In the genomic region with DNA sequence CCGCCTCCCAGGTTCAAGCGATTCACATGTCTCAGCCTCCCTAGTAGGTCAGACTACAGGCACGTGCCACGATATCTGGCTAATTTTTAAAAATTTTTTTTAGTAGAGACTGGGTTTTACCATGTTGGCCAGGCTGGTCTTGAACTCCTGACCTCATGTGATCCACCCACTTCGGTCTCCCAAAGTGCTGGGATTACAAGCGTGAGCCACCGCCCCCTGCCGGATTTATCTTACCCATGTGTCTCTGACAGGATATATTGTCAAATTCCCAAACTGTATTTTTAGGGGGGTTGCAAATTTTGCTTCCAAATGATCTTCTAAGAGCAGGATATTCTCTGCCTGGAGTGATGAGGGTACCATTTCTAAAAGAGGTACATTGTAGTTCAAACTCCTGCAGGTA, we compare ENCODE assay signal across 17 cellular contexts.
DNase-seq lines count a peak whose midpoint lies in the region; ATAC-seq and TF ChIP-seq lines count a peak whose summit lies in the region.
"Had no signal": no experiment of that assay in that cellular context is flagged by ENCODE, and none has a peak within 500 bp of the region (broad histone marks: within the 10 kb centered on the region; RNA-seq: fewer than 3 reads in every experiment).

No MANE protein-coding gene starts in this region.

- no peaks in the 10 kb centered on the region for H3K79me2 ChIP-seq in GM23338 (replicated peaks; ENCODE audit: insufficient read depth)
- H3K79me2 ChIP-seq in PC-3 (ENCODE audit: low read length): no peaks in the 10 kb centered on the region

- H4K20me1 ChIP-seq in GM23338 (replicated peaks; ENCODE audit: insufficient read depth) (no peaks in the 10 kb centered on the region), PC-3 (ENCODE audit: low read length) (no peaks in the 10 kb centered on the region)

- no peaks in the 10 kb centered on the region for H3F3A ChIP-seq in GM23338 (replicated peaks; ENCODE audit: low read depth)
- no peaks in the 10 kb centered on the region for H3F3A ChIP-seq in PC-3 (ENCODE audit: low read length, unreplicated experiment)

- no peaks in the 10 kb centered on the region for H3K9me3 Mint-ChIP-seq in GM23338
- no peaks in the 10 kb centered on the region for H3K9me3 Mint-ChIP-seq in endodermal cell
- H3K9me3 Mint-ChIP-seq in activated naive CD8-positive, alpha-beta T cell treated with anti-CD3 and anti-CD28 coated beads for 36 hours: no peaks in the 10 kb centered on the region
- H3K9me3 Mint-ChIP-seq: HFFc6 had no signal

- H3K27me3 ChIP-seq in GM23338 (ENCODE audit: insufficient read depth): 0 out of 2 replicates have a peak, but pooled peaks cover 4% of the 10 kb centered on the region
- peaks cover 83% of the 10 kb centered on the region for H3K27me3 ChIP-seq in PC-3 (ENCODE audit: low read length)
- H3K27me3 ChIP-seq in endodermal cell (ENCODE audit: control insufficient read depth, insufficient read depth, low read length, poor library complexity, severe bottlenecking): no peaks in the 10 kb centered on the region
- H3K27me3 ChIP-seq in upper lobe of right lung: no peaks in the 10 kb centered on the region
- H3K27me3 ChIP-seq in right cardiac atrium (ENCODE audit: control insufficient read depth, insufficient read depth): no peaks in the 10 kb centered on the region
- H3K27me3 ChIP-seq: BE2C had no signal

- TF ChIP-seq CTCF in GM23338 (conservative IDR thresholded peaks at IDR 0.05; ENCODE audit: low read depth in 2 of 2) (peak in 1 of 2 experiments; percentile 40; a peak in 3 of 4 replicates), PC-3 (conservative IDR thresholded peaks at IDR 0.05; ENCODE audit: low read depth, low read length) (peak; percentile 34; the same call in 1 of the 2 replicates), endodermal cell (conservative IDR thresholded peaks at IDR 0.05) (peak; percentile 20), upper lobe of right lung (IDR thresholded peaks at IDR 0.05) (no peak)

- ATAC-seq in GM23338 (no peak), PC-3 (no peak), upper lobe of right lung (no peak), right cardiac atrium (no peak)
- ATAC-seq: HepG2 had no signal

- H3K36me3 Mint-ChIP-seq in GM23338 (ENCODE audit: low read depth): no peaks in the 10 kb centered on the region
- peaks cover 8% of the 10 kb centered on the region for H3K36me3 Mint-ChIP-seq in endodermal cell (ENCODE audit: low read depth)
- H3K36me3 Mint-ChIP-seq in activated naive CD8-positive, alpha-beta T cell treated with anti-CD3 and anti-CD28 coated beads for 36 hours: no peaks in the 10 kb centered on the region
- H3K36me3 Mint-ChIP-seq: CD4-positive, CD25-positive, alpha-beta regulatory T cell; CD8-positive, alpha-beta memory T cell had no signal

- H3K27ac ChIP-seq in GM23338 (ENCODE audit: low read depth) (no peak overlapping the region), PC-3 (ENCODE audit: low read length) (no peak overlapping the region), endodermal cell (ENCODE audit: low read depth, low read length) (no peak overlapping the region), upper lobe of right lung (no peak overlapping the region), right cardiac atrium (ENCODE audit: low read length) (no peak overlapping the region)
- H3K27ac ChIP-seq: GM23248 had no signal

- DNase-seq in GM23338 (ENCODE audit: low spot score): peak; percentile 31
- no peak for DNase-seq in PC-3
- DNase-seq in endodermal cell: no peak
- peak; percentile 5 for DNase-seq in upper lobe of right lung
- no peak for DNase-seq in activated naive CD8-positive, alpha-beta T cell treated with anti-CD3 and anti-CD28 coated beads for 36 hours
- no peak for DNase-seq in right cardiac atrium
- DNase-seq in RPMI8226: no peak
- DNase-seq: ACHN; BE2C; C1 segment of cervical spinal cord; CD4-positive, CD25-positive, alpha-beta regulatory T cell; CD8-positive, alpha-beta memory T cell; COR-L47; GM23248; HCEC 1CT; HFFc6 had no signal

- POLR2A ChIA-PET in PC-3 (lab: Charles Lee; ENCODE audit: unreplicated experiment): no interaction called here

- BruUV-seq in PC-3 (replicated peaks; lab: Mats Ljungman, UMichigan): no TSS peak

- H3K9me3 ChIP-seq in PC-3 (ENCODE audit: low read length) (no peaks in the 10 kb centered on the region), endodermal cell (ENCODE audit: control insufficient read depth, low read length) (no peaks in the 10 kb centered on the region), upper lobe of right lung (no peaks in the 10 kb centered on the region), right cardiac atrium (ENCODE audit: control insufficient read depth, low read length) (no peaks in the 10 kb centered on the region)
- H3K9me3 ChIP-seq: BE2C had no signal

- H3K4me3 ChIP-seq in GM23338 (no peak overlapping the region), PC-3 (ENCODE audit: low read length) (no peak overlapping the region), endodermal cell (ENCODE audit: low read length) (no peak overlapping the region), upper lobe of right lung (no peak overlapping the region), right cardiac atrium (ENCODE audit: low read length) (no peak overlapping the region)
- H3K4me3 ChIP-seq: GM23248 had no signal

- no peaks in the 10 kb centered on the region for H3K36me3 ChIP-seq in GM23338 (ENCODE audit: insufficient read depth)
- H3K36me3 ChIP-seq in PC-3 (ENCODE audit: low read depth, low read length): no peaks in the 10 kb centered on the region
- H3K36me3 ChIP-seq in endodermal cell (ENCODE audit: control insufficient read depth, insufficient read depth, low read length): no peaks in the 10 kb centered on the region
- H3K36me3 ChIP-seq in upper lobe of right lung: no peaks in the 10 kb centered on the region

- no peaks in the 10 kb centered on the region for H3K9me2 ChIP-seq in GM23338 (ENCODE audit: insufficient read depth)
- no peaks in the 10 kb centered on the region for H3K9me2 ChIP-seq in PC-3 (replicated peaks; ENCODE audit: low read length)

- H3K4me1 Mint-ChIP-seq in GM23338 (peaks cover 11% of the 10 kb centered on the region), endodermal cell (peaks cover 7% of the 10 kb centered on the region)
- H3K4me1 Mint-ChIP-seq in activated naive CD8-positive, alpha-beta T cell treated with anti-CD3 and anti-CD28 coated beads for 36 hours: no peaks in the 10 kb centered on the region
- H3K4me1 Mint-ChIP-seq: CD4-positive, CD25-positive, alpha-beta regulatory T cell; CD8-positive, alpha-beta memory T cell had no signal

- intact Hi-C loops in PC-3 (cut with micrococcal nuclease): no loop called here
- intact Hi-C loops in upper lobe of right lung (cut with DNase I): no loop called here
- intact Hi-C loops in right cardiac atrium (cut with DNase I): no loop called here

- no peaks in the 10 kb centered on the region for H3K4me1 ChIP-seq in GM23338 (ENCODE audit: insufficient read depth)
- H3K4me1 ChIP-seq in PC-3 (ENCODE audit: insufficient read depth, low read length): no peaks in the 10 kb centered on the region
- H3K4me1 ChIP-seq in endodermal cell (ENCODE audit: control insufficient read depth, insufficient read depth, low read length): peaks cover 3% of the 10 kb centered on the region
- no peaks in the 10 kb centered on the region for H3K4me1 ChIP-seq in upper lobe of right lung
- no peaks in the 10 kb centered on the region for H3K4me1 ChIP-seq in right cardiac atrium (ENCODE audit: control insufficient read depth, insufficient read depth, low read length)
- H3K4me1 ChIP-seq: BE2C had no signal

- H3K9ac ChIP-seq in PC-3 (ENCODE audit: low read length) (no peak overlapping the region), endodermal cell (ENCODE audit: extremely low read depth, low read length, poor library complexity, severe bottlenecking) (no peak overlapping the region)
- H3K9ac ChIP-seq: GM23248 had no signal

- CTCF ChIA-PET in PC-3 (lab: Charles Lee): no interaction called here

- H3K27me3 Mint-ChIP-seq in GM23338 (ENCODE audit: insufficient read depth, low read depth, poor library complexity) (peaks cover 3% of the 10 kb centered on the region), endodermal cell (ENCODE audit: insufficient read depth) (no peaks in the 10 kb centered on the region)
- H3K27me3 Mint-ChIP-seq in activated naive CD8-positive, alpha-beta T cell treated with anti-CD3 and anti-CD28 coated beads for 36 hours: no peaks in the 10 kb centered on the region
- H3K27me3 Mint-ChIP-seq: CD4-positive, CD25-positive, alpha-beta regulatory T cell had no signal

- H3K27ac Mint-ChIP-seq in GM23338 (no peak overlapping the region), endodermal cell (no peak overlapping the region)
- H3K27ac Mint-ChIP-seq in activated naive CD8-positive, alpha-beta T cell treated with anti-CD3 and anti-CD28 coated beads for 36 hours: no peak overlapping the region
- H3K27ac Mint-ChIP-seq: CD4-positive, CD25-positive, alpha-beta regulatory T cell; CD8-positive, alpha-beta memory T cell; HFFc6 had no signal

- WGBS in endodermal cell (ENCODE audit: insufficient coverage in 1 of 2, insufficient read length in 1 of 2), 2 experiments: 94% methylated on average over 3 to 8 of the region's 8 CpGs
- 93% methylated on average over 8 of the region's 8 CpGs for WGBS in right cardiac atrium

- H2AFZ ChIP-seq in GM23338: no peak overlapping the region
- H2AFZ ChIP-seq in PC-3 (ENCODE audit: low read length): no peak overlapping the region
- H2AFZ ChIP-seq: GM23248 had no signal

- H3K4me3 Mint-ChIP-seq in GM23338 (no peak overlapping the region), endodermal cell (no peak overlapping the region)
- no peak overlapping the region for H3K4me3 Mint-ChIP-seq in activated naive CD8-positive, alpha-beta T cell treated with anti-CD3 and anti-CD28 coated beads for 36 hours
- H3K4me3 Mint-ChIP-seq: CD4-positive, CD25-positive, alpha-beta regulatory T cell; CD8-positive, alpha-beta memory T cell; HFFc6 had no signal

- H3K4me2 ChIP-seq in GM23338: no peak overlapping the region
- no peak overlapping the region for H3K4me2 ChIP-seq in PC-3 (ENCODE audit: low read length)

TF ChIP-seq in GM23338, 12 proteins besides CTCF, POLR2A, EP300 and RAD21 (continues in another document):
- TF ChIP-seq, protein P1, sequence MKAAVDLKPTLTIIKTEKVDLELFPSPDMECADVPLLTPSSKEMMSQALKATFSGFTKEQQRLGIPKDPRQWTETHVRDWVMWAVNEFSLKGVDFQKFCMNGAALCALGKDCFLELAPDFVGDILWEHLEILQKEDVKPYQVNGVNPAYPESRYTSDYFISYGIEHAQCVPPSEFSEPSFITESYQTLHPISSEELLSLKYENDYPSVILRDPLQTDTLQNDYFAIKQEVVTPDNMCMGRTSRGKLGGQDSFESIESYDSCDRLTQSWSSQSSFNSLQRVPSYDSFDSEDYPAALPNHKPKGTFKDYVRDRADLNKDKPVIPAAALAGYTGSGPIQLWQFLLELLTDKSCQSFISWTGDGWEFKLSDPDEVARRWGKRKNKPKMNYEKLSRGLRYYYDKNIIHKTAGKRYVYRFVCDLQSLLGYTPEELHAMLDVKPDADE (IDR thresholded peaks at IDR 0.05): no peak
- no peak for TF ChIP-seq EZH2phosphoT487 (IDR thresholded peaks at IDR 0.05; ENCODE audit: unreplicated experiment)
- no peak for TF ChIP-seq NANOG (IDR thresholded peaks at IDR 0.05; ENCODE audit: borderline replicate concordance)
- no peak for TF ChIP-seq ZNF331 (CRISPR knock-in tag; IDR thresholded peaks at IDR 0.05; ENCODE audit: low read depth)

Comparison
In these comparisons a context has a peak if more than half of its experiments do, and no peak if none do; other contexts are left out.
1. DNase-seq: peak in GM23338 (single experiment) and upper lobe of right lung (single experiment); none in PC-3 (single experiment), endodermal cell (single experiment), activated naive CD8-positive, alpha-beta T cell treated with anti-CD3 and anti-CD28 coated beads for 36 hours (single experiment), right cardiac atrium (0 of 3) and RPMI8226 (single experiment).